ENCODE assay signal across 8 cellular contexts in the genomic region with DNA sequence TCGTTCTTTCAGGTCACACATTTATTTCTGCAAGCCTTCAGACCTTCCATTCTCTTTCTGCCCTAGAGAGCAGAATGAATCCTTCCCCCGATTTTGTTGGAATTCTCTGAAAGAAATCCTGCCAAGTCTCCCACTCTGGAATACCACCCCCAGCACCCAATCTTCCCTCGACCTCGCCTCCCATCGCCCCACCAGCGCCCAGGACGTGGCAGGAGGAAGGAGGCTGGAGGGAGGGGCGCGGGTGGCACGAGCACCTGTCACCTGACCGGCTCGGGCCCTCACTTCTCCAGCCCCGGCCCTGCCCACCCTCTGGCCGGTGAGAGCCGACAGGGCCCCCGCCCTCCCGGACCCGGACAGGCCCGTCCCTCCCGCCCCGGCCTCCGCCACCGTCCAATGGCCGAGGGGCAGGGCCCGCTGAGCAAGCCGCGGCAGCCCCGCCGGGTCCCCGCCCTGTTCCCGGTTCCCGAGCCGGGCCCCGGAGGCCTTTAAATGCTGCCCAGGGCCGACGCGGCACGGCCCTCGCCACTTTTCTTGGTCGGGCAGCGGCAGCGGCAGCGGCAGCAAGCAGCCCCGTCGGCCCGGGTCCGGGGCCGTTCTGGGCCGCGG. TPM values are rescaled to one million over a fixed set of nuclear protein-coding genes. Genes with fewer than 3 reads are reported as not detected.
DNase-seq lines count a peak whose midpoint lies in the region; ATAC-seq and TF ChIP-seq lines count a peak whose summit lies in the region.

A gene (plus strand): TSS at position 453 of the 606 bp plus-strand sequence. CDS start 384 bp downstream, outside the sequence.

- peak within 1 kb of the TSS; percentile 33 to 65 for H3K9ac ChIP-seq in liver (ENCODE audit: low read depth in 1 of 2, low read length in 2 of 2)

- intact Hi-C loops in stomach (cut with DNase I; ENCODE audit: low total_unique reads), result no loop called here

- peaks cover 3 to 21% (median 17%) of the 10 kb centered on the region in 4 donors for H3K4me1 ChIP-seq in liver (ENCODE audit: control insufficient read depth in 4 of 4, insufficient read depth in 4 of 4, low read length in 3 of 4)
- H3K4me1 ChIP-seq in stomach, result peaks cover 10 to 29% (median 18%) of the 10 kb centered on the region in 4 donors

- under 1% methylated on average over 50 of the region's 50 CpGs for WGBS in liver
- 1 to 10% (median 2%) methylated on average over 12 to 50 of the region's 50 CpGs for WGBS in stomach, 5 donors

- ATAC-seq in GM19438 (IDR thresholded peaks at IDR 0.05; ENCODE audit: low read depth, unreplicated experiment) (peak; percentile 64), HG03469 (IDR thresholded peaks at IDR 0.05; ENCODE audit: unreplicated experiment) (peak; percentile 36)

- peaks cover 2 to 11% (median 7%) of the 10 kb centered on the region in 4 donors for H3K36me3 ChIP-seq in liver (ENCODE audit: control insufficient read depth in 4 of 4, insufficient read depth in 3 of 4, low read depth in 1 of 4, low read length in 3 of 4)
- H3K36me3 ChIP-seq in stomach, result peaks cover 7 to 28% (median 25%) of the 10 kb centered on the region in 4 donors

- no peak for TF ChIP-seq POLR2A in stomach (IDR thresholded peaks at IDR 0.05)

- H3K4me3 ChIP-seq in liver (ENCODE audit: low read depth in 1 of 3, low read length in 3 of 3) (peak within 1 kb of the TSS; percentile 43 to 97 (median 66)), stomach (peak within 1 kb of the TSS; percentile 78 to 86 (median 84))

- H3K27me3 ChIP-seq in liver (ENCODE audit: control insufficient read depth in 4 of 4, insufficient read depth in 4 of 4, low read length in 3 of 4), result no peaks in the 10 kb centered on the region
- no peaks in the 10 kb centered on the region for H3K27me3 ChIP-seq in stomach

- no peak for TF ChIP-seq RAD21 in liver (IDR thresholded peaks at IDR 0.05)

- TF ChIP-seq EP300 in stomach (IDR thresholded peaks at IDR 0.05), result no peak

- no peaks in the 10 kb centered on the region for H3K9me3 ChIP-seq in liver (ENCODE audit: control insufficient read depth in 4 of 4, low read length in 3 of 4)
- H3K9me3 ChIP-seq in stomach, result no peaks in the 10 kb centered on the region

- TF ChIP-seq CTCF in liver (IDR thresholded peaks at IDR 0.05; ENCODE audit: low read depth, low read length, missing input control), result no peak
- TF ChIP-seq CTCF in stomach (IDR thresholded peaks at IDR 0.05), result no peak

- DNase-seq in Daoy (ENCODE audit: low read depth) (peak; percentile 61), SW480 (ENCODE audit: low spot score) (peak; percentile 79), dermis blood vessel endothelial cell (peak; percentile 68), stomach (peak; percentile 90), NCI-H1436 (lab: John Stamatoyannopoulos, UW) (no peak)

- H3K27ac ChIP-seq in liver (ENCODE audit: low read depth in 1 of 2, low read length in 2 of 2) (peak within 1 kb of the TSS; percentile 90 to 91), stomach (peak within 1 kb of the TSS; percentile 91 to 99 (median 92))

TF ChIP-seq in liver, 16 proteins besides CTCF, POLR2A, EP300 and RAD21:
- no peak for TF ChIP-seq TAF1 (conservative IDR thresholded peaks at IDR 0.05)
- TF ChIP-seq, protein P1, sequence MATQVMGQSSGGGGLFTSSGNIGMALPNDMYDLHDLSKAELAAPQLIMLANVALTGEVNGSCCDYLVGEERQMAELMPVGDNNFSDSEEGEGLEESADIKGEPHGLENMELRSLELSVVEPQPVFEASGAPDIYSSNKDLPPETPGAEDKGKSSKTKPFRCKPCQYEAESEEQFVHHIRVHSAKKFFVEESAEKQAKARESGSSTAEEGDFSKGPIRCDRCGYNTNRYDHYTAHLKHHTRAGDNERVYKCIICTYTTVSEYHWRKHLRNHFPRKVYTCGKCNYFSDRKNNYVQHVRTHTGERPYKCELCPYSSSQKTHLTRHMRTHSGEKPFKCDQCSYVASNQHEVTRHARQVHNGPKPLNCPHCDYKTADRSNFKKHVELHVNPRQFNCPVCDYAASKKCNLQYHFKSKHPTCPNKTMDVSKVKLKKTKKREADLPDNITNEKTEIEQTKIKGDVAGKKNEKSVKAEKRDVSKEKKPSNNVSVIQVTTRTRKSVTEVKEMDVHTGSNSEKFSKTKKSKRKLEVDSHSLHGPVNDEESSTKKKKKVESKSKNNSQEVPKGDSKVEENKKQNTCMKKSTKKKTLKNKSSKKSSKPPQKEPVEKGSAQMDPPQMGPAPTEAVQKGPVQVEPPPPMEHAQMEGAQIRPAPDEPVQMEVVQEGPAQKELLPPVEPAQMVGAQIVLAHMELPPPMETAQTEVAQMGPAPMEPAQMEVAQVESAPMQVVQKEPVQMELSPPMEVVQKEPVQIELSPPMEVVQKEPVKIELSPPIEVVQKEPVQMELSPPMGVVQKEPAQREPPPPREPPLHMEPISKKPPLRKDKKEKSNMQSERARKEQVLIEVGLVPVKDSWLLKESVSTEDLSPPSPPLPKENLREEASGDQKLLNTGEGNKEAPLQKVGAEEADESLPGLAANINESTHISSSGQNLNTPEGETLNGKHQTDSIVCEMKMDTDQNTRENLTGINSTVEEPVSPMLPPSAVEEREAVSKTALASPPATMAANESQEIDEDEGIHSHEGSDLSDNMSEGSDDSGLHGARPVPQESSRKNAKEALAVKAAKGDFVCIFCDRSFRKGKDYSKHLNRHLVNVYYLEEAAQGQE (IDR thresholded peaks at IDR 0.05), result no peak
- TF ChIP-seq, protein P2, sequence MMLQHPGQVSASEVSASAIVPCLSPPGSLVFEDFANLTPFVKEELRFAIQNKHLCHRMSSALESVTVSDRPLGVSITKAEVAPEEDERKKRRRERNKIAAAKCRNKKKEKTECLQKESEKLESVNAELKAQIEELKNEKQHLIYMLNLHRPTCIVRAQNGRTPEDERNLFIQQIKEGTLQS (IDR thresholded peaks at IDR 0.05), result no peak
- no peak for TF ChIP-seq JUND (IDR thresholded peaks at IDR 0.05)
- no peak for TF ChIP-seq NR2F2 (IDR thresholded peaks at IDR 0.05)
- no peak for TF ChIP-seq RXRA (IDR thresholded peaks at IDR 0.05)
- TF ChIP-seq, protein P3, sequence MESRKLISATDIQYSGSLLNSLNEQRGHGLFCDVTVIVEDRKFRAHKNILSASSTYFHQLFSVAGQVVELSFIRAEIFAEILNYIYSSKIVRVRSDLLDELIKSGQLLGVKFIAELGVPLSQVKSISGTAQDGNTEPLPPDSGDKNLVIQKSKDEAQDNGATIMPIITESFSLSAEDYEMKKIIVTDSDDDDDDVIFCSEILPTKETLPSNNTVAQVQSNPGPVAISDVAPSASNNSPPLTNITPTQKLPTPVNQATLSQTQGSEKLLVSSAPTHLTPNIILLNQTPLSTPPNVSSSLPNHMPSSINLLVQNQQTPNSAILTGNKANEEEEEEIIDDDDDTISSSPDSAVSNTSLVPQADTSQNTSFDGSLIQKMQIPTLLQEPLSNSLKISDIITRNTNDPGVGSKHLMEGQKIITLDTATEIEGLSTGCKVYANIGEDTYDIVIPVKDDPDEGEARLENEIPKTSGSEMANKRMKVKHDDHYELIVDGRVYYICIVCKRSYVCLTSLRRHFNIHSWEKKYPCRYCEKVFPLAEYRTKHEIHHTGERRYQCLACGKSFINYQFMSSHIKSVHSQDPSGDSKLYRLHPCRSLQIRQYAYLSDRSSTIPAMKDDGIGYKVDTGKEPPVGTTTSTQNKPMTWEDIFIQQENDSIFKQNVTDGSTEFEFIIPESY (IDR thresholded peaks at IDR 0.05), result no peak
- no peak for TF ChIP-seq SP1 (IDR thresholded peaks at IDR 0.05)
- no peak for TF ChIP-seq YY1 (IDR thresholded peaks at IDR 0.05)

RNA-seq across cellular contexts. Expression of the gene that starts here (rescaled TPM):
- 1.3 and 4.9 TPM in 2 replicates for total RNA-seq in Daoy (2014; rRNA removed; shearing (Covaris generic))
- total RNA-seq in dermis blood vessel endothelial cell (3.7 and 9.4 TPM in 2 replicates), liver (1 to 10 TPM; 4.4 to 8.7 TPM), stomach (10 to 100 TPM in 2 of 5 donors, 1 to 10 TPM in 3; 4.1 to 19.5 (median 8.8) TPM)
- polyA plus RNA-seq in liver (1 to 10 TPM; 2.4 to 3.2 TPM), stomach (10 to 100 TPM in 1 of 3 donors, 1 to 10 TPM in 2; 5.5 to 11.9 (median 7.4) TPM)
